ENCODE assay signal across 13 cellular contexts in genomic region chr12:53042607-53043454, GRCh38. TPM values are rescaled to one million over a fixed set of nuclear protein-coding genes. Genes with fewer than 3 reads are reported as not detected.
DNase-seq lines count a peak whose midpoint lies in the region; ATAC-seq and TF ChIP-seq lines count a peak whose summit lies in the region.
"Had no signal": no experiment of that assay in that cellular context is flagged by ENCODE, and none has a peak within 500 bp of the region (broad histone marks: within the 10 kb centered on the region; RNA-seq: fewer than 3 reads in every experiment).

No MANE protein-coding gene starts in this region.

- H3K27me3 ChIP-seq in ectodermal cell (ENCODE audit: control insufficient read depth, insufficient read depth, low read length, poor library complexity, severe bottlenecking) (peaks cover 13% of the 10 kb centered on the region), stomach (no peaks in the 10 kb centered on the region)
- H3K27me3 ChIP-seq: vagina had no signal

- peak overlapping the region; percentile 11 for H3K27ac ChIP-seq in ectodermal cell (ENCODE audit: insufficient read depth, low read depth, low read length, poor library complexity, severe bottlenecking)
- peak overlapping the region in 3 of 5 donors; percentile 46 to 93 (median 53) for H3K27ac ChIP-seq in stomach

- H3K9me3 ChIP-seq in ectodermal cell (ENCODE audit: control insufficient read depth, low read length) (no peaks in the 10 kb centered on the region), stomach (no peaks in the 10 kb centered on the region)
- H3K9me3 ChIP-seq: vagina had no signal

- TF ChIP-seq EP300 in Ishikawa (IDR thresholded peaks at IDR 0.05; ENCODE audit: borderline replicate concordance), result no peak
- no peak for TF ChIP-seq EP300 in stomach (IDR thresholded peaks at IDR 0.05)

- WGBS in ectodermal cell, 2 experiments, result 77% methylated on average over 7 of the region's 7 CpGs
- 67 to 82% (median 75%) methylated on average over 7 of the region's 7 CpGs for WGBS in stomach, 5 donors

- peaks cover 13% of the 10 kb centered on the region for H3K4me1 ChIP-seq in ectodermal cell (ENCODE audit: control insufficient read depth, insufficient read depth, low read length)
- H3K4me1 ChIP-seq in stomach, result peaks cover 33 to 71% (median 51%) of the 10 kb centered on the region in 4 donors

- H3K36me3 ChIP-seq in ectodermal cell (ENCODE audit: control insufficient read depth, insufficient read depth, low read length) (peaks cover 8% of the 10 kb centered on the region), stomach (peaks cover 18 to 43% (median 41%) of the 10 kb centered on the region in 4 donors)

- no peak for TF ChIP-seq CTCF in stomach (IDR thresholded peaks at IDR 0.05)

- no peak for ATAC-seq in activated naive CD4-positive, alpha-beta T cell treated with anti-CD3 and anti-CD28 coated beads, Interleukin-2, amount 50 U/mL, for 72 hours

- TF ChIP-seq POLR2A in stomach (IDR thresholded peaks at IDR 0.05), result no peak

- H3K4me3 ChIP-seq in ectodermal cell (ENCODE audit: insufficient read depth, low read depth, low read length) (no peak overlapping the region), stomach (no peak overlapping the region)
- H3K4me3 ChIP-seq: vagina had no signal

- peak overlapping the region; percentile 18 to 78 for H3K27ac Mint-ChIP-seq in activated naive CD4-positive, alpha-beta T cell treated with anti-CD3 and anti-CD28 coated beads, Interleukin-2, amount 50 U/mL, for 72 hours
- H3K27ac Mint-ChIP-seq: T-helper 2 cell treated with Interferon-gamma antibody and Interleukin-4, amounts not matched to agents 5 μg/mL and 100 μg/mL, for 36 hours had no signal

- intact Hi-C loops in stomach (cut with DNase I; ENCODE audit: low total_unique reads), result no loop called here

- no peaks in the 10 kb centered on the region for H3K9me3 Mint-ChIP-seq in activated naive CD4-positive, alpha-beta T cell treated with anti-CD3 and anti-CD28 coated beads, Interleukin-2, amount 50 U/mL, for 72 hours
- H3K9me3 Mint-ChIP-seq: immature natural killer cell; T-helper 2 cell treated with Interferon-gamma antibody and Interleukin-4, amounts not matched to agents 5 μg/mL and 100 μg/mL, for 36 hours had no signal

- peaks cover 9 to 16% of the 10 kb centered on the region in 2 donors for H3K36me3 Mint-ChIP-seq in activated naive CD4-positive, alpha-beta T cell treated with anti-CD3 and anti-CD28 coated beads, Interleukin-2, amount 50 U/mL, for 72 hours

- no peak for DNase-seq in activated naive CD4-positive, alpha-beta T cell treated with anti-CD3 and anti-CD28 coated beads, Interleukin-2, amount 50 U/mL, for 72 hours (ENCODE audit: low spot score in 2 of 2)
- no peak for DNase-seq in activated naive CD4-positive, alpha-beta T cell treated with Interleukin-2 at 50 U/mL for 16 hours
- DNase-seq in stomach, result no peak
- no peak for DNase-seq in H4 (ENCODE audit: low spot score)
- no peak for DNase-seq in Kasumi-1 (lab: John Stamatoyannopoulos, UW)
- DNase-seq in NCI-H748 treated with DMSO at 0.1 percent for 48 hours (lab: John Stamatoyannopoulos, UW), result no peak
- DNase-seq: AML-193, immature natural killer cell, NCI-H1694 had no signal

- TF ChIP-seq RAD21 in Ishikawa (IDR thresholded peaks at IDR 0.05; ENCODE audit: low read depth), result no peak

TF ChIP-seq in Ishikawa, 13 proteins besides CTCF, POLR2A, EP300 and RAD21:
- no peak for TF ChIP-seq YY1 (IDR thresholded peaks at IDR 0.05; ENCODE audit: low read depth)
- no peak; the same call in 1 of the 2 replicates for TF ChIP-seq TEAD4 (IDR thresholded peaks at IDR 0.05)
- no peak for TF ChIP-seq TAF1 (IDR thresholded peaks at IDR 0.05; ENCODE audit: low read depth)
- peak; percentile 2; the same call in 1 of the 2 replicates for TF ChIP-seq CEBPB (IDR thresholded peaks at IDR 0.05)
- TF ChIP-seq REST (IDR thresholded peaks at IDR 0.05; ENCODE audit: low read depth), result no peak
- TF ChIP-seq NFIC (IDR thresholded peaks at IDR 0.05), result no peak
TF ChIP-seq in Ishikawa: peak in this region for 1.

RNA-seq across cellular contexts. Expression of gene TNS2, which starts 7.0 kb away (rescaled TPM):
- total RNA-seq in activated naive CD4-positive, alpha-beta T cell treated with anti-CD3 and anti-CD28 coated beads, Interleukin-2, amount 50 U/mL, for 72 hours, result 1 to 10 TPM; 1.2 to 2.1 TPM
- polyA plus RNA-seq in ectodermal cell (2013, experiment 1 of 4), result 3.8 TPM
- 2.7 TPM for polyA plus RNA-seq in ectodermal cell (2013, experiment 2 of 4)
- polyA plus RNA-seq in ectodermal cell (2013, experiment 3 of 4), result 2.9 TPM
- 2.7 TPM for polyA plus RNA-seq in ectodermal cell (2013, experiment 4 of 4)
- total RNA-seq in stomach, result 100 to 1,000 TPM in 2 of 5 donors, 10 to 100 TPM in 3; 38.5 to 164 (median 44.2) TPM
- 100 to 1,000 TPM in 1 of 3 donors, 10 to 100 TPM in 2; 71.0 to 104 (median 76.5) TPM for polyA plus RNA-seq in stomach
- 18.3 and 20.2 TPM in 2 replicates for total RNA-seq in H4 (2014; rRNA removed; shearing (Covaris generic))
- polyA plus RNA-seq: immature natural killer cell had no signal

RNA-seq across cellular contexts. Expression of gene SPRYD3, which starts 36.4 kb away (rescaled TPM):
- 10 to 100 TPM; 19.2 to 22.2 TPM for total RNA-seq in activated naive CD4-positive, alpha-beta T cell treated with anti-CD3 and anti-CD28 coated beads, Interleukin-2, amount 50 U/mL, for 72 hours
- polyA plus RNA-seq in ectodermal cell (2013, experiment 1 of 4), result 5.0 TPM
- polyA plus RNA-seq in ectodermal cell (2013, experiment 2 of 4), result 5.0 TPM
- polyA plus RNA-seq in ectodermal cell (2013, experiment 3 of 4), result 4.1 TPM
- 5.0 TPM for polyA plus RNA-seq in ectodermal cell (2013, experiment 4 of 4)
- 10 to 100 TPM; 17.8 to 99.8 (median 50.9) TPM for total RNA-seq in stomach
- 10 to 100 TPM; 26.3 to 30.5 (median 29.8) TPM for polyA plus RNA-seq in stomach
- total RNA-seq in H4 (2014; rRNA removed; shearing (Covaris generic)), result 5.5 and 5.6 TPM in 2 replicates

RNA-seq across cellular contexts. Expression of gene EIF4B, which starts 36.6 kb away (rescaled TPM):
- total RNA-seq in activated naive CD4-positive, alpha-beta T cell treated with anti-CD3 and anti-CD28 coated beads, Interleukin-2, amount 50 U/mL, for 72 hours, result 1,000 to 10,000 TPM in 1 of 2 donors, 100 to 1,000 TPM in 1; 637 to 1,013 TPM
- 553 TPM for polyA plus RNA-seq in ectodermal cell (2013, experiment 1 of 4)
- 549 TPM for polyA plus RNA-seq in ectodermal cell (2013, experiment 2 of 4)
- polyA plus RNA-seq in ectodermal cell (2013, experiment 3 of 4), result 416 TPM
- 457 TPM for polyA plus RNA-seq in ectodermal cell (2013, experiment 4 of 4)
- 100 to 1,000 TPM; 319 to 833 (median 400) TPM for total RNA-seq in stomach
- 100 to 1,000 TPM; 101 to 262 (median 179) TPM for polyA plus RNA-seq in stomach
- 479 and 559 TPM in 2 replicates for total RNA-seq in H4 (2014; rRNA removed; shearing (Covaris generic))

RNA-seq across cellular contexts. Expression of gene IGFBP6, which starts 54.6 kb away (rescaled TPM):
- 1 to 10 TPM; 1.5 to 3.6 TPM for total RNA-seq in activated naive CD4-positive, alpha-beta T cell treated with anti-CD3 and anti-CD28 coated beads, Interleukin-2, amount 50 U/mL, for 72 hours
- 2.7 TPM for polyA plus RNA-seq in ectodermal cell (2013, experiment 1 of 4)
- 1.7 TPM for polyA plus RNA-seq in ectodermal cell (2013, experiment 2 of 4)
- 1.7 TPM for polyA plus RNA-seq in ectodermal cell (2013, experiment 3 of 4)
- 2.8 TPM for polyA plus RNA-seq in ectodermal cell (2013, experiment 4 of 4)
- 100 to 1,000 TPM in 2 of 5 donors, 10 to 100 TPM in 3; 22.6 to 388 (median 95.1) TPM for total RNA-seq in stomach
- 100 to 1,000 TPM in 1 of 3 donors, 10 to 100 TPM in 2; 30.6 to 124 (median 54.7) TPM for polyA plus RNA-seq in stomach
- total RNA-seq in H4 (2014; rRNA removed; shearing (Covaris generic)), result 265 and 375 TPM in 2 replicates
